Comparison of ENCODE assay signal across 27 cellular contexts in genomic region chr3:132246212-132246611, GRCh38.
"Had no signal": no experiment of that assay in that cellular context is flagged by ENCODE, and none has a peak within 500 bp of the region (broad histone marks: within the 10 kb centered on the region; RNA-seq: fewer than 3 reads in every experiment).

No MANE protein-coding gene starts in this region.

- H3K9me3 ChIP-seq: adrenal gland had no signal

- ATAC-seq: activated CD8-positive, alpha-beta T cell treated with anti-CD3 and anti-CD28 coated beads, Interleukin-2, amount 10 ng/mL, durations not matched to agents 7 days and 5 days; Panc1; Right ventricle myocardium inferior; T-cell; WTC11 had no signal

- H3K4me1 ChIP-seq: adrenal gland had no signal

- H3K27ac ChIP-seq: adrenal gland, SK-N-MC had no signal

- H3K27ac Mint-ChIP-seq: activated CD8-positive, alpha-beta T cell treated with anti-CD3 and anti-CD28 coated beads, Interleukin-2, amount 10 ng/mL, durations not matched to agents 7 days and 5 days; activated naive CD8-positive, alpha-beta T cell treated with anti-CD3 and anti-CD28 coated beads, Interleukin-2, amount 10 ng/mL, durations not matched to agents 7 days and 5 days; T-cell; WTC11 had no signal

- H3K9me3 Mint-ChIP-seq: activated naive CD8-positive, alpha-beta T cell treated with anti-CD3 and anti-CD28 coated beads, Interleukin-2, amount 10 ng/mL, durations not matched to agents 7 days and 5 days; T-cell; WTC11 had no signal

- H3K4me1 Mint-ChIP-seq: T-cell, WTC11 had no signal

- H3K4me3 Mint-ChIP-seq: activated CD8-positive, alpha-beta T cell treated with anti-CD3 and anti-CD28 coated beads, Interleukin-2, amount 10 ng/mL, durations not matched to agents 7 days and 5 days; activated naive CD8-positive, alpha-beta T cell treated with anti-CD3 and anti-CD28 coated beads, Interleukin-2, amount 10 ng/mL, durations not matched to agents 7 days and 5 days; T-cell; WTC11 had no signal

- H3K36me3 ChIP-seq: adrenal gland had no signal

- H3K36me3 Mint-ChIP-seq: activated naive CD8-positive, alpha-beta T cell treated with anti-CD3 and anti-CD28 coated beads, Interleukin-2, amount 10 ng/mL, durations not matched to agents 7 days and 5 days; T-cell; WTC11 had no signal

- H3K4me3 ChIP-seq: adrenal gland, SK-N-MC had no signal

- DNase-seq: activated CD4-positive, alpha-beta T cell treated with anti-CD3 and anti-CD28 coated beads for 48 hours; activated CD4-positive, alpha-beta T cell treated with anti-CD3 and anti-CD28 coated beads, Interleukin-2, amount 50 U/mL, for 4 hours; activated CD4-positive, CD25-positive, alpha-beta regulatory T cell treated with anti-CD3 and anti-CD28 coated beads, Interleukin-2, amount 50 U/mL, for 72 hours; activated CD8-positive, alpha-beta memory T cell treated with anti-CD3 and anti-CD28 coated beads, Interleukin-2, amount 50 U/mL, for 48 hours; activated CD8-positive, alpha-beta T cell treated with anti-CD3 and anti-CD28 coated beads, Interleukin-2, amount 10 ng/mL, durations not matched to agents 7 days and 5 days; activated naive CD4-positive, alpha-beta T cell treated with anti-CD3 and anti-CD28 coated beads, Interleukin-2, amount 50 U/mL, for 16 hours; activated naive CD8-positive, alpha-beta T cell treated with anti-CD3 and anti-CD28 coated beads, Interleukin-2, amount 10 ng/mL, durations not matched to agents 7 days and 5 days; activated T-cell treated with anti-CD3 and anti-CD28 coated beads, Interleukin-2, amount 50 U/mL, for 1 hour; adrenal gland; anterior cingulate cortex; caudate nucleus; Kasumi-1; NCI-H1092; NCI-H1417; NCI-H2029; NCI-H2107; NCI-H2171 treated with DMSO at 0.1 percent for 48 hours; NCI-H226; NCI-H526; NCI-H774; OCI-M1; T-cell; T-helper 2 cell had no signal
